Comparison of ENCODE assay signal across 1 cellular context in the genomic region with DNA sequence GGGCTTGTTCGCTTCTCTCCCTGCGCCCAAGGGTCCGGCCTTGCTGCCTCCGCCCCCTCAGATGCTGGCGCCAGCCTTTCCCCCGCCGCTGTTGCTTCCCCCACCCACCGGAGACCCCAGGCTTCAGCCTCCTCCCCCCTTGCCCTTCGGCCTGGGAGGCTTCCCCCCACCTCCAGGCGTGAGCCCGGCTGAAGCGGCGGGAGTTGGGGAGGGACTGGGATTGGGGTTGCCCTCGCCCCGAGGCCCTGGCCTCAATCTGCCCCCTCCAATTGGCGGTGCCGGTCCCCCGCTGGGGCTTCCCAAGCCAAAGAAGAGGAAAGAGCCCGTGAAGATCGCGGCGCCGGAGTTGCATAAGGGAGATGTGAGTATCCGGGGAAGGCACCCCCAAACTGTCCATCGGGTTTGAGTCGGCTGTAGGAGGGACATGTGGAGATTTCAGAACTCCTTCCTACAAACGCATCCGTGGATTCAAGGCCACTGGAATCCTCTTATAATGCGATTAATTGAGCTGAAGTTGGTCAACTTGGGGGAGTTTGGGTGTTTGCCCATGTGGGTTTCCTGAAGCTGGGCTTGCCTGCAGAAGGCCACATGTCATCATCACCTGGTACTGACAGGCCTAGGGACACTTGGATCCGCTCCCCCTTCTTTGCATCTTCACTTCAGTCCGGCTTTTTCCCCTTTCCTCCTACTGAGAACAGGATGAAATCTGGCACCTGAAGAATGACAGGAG.
TF ChIP-seq lines count a peak whose summit lies in the region.

No MANE protein-coding gene starts in this region.

TF ChIP-seq in liver, 16 proteins besides CTCF, POLR2A, EP300 and RAD21 (continued from another document):
- TF ChIP-seq, protein P1, sequence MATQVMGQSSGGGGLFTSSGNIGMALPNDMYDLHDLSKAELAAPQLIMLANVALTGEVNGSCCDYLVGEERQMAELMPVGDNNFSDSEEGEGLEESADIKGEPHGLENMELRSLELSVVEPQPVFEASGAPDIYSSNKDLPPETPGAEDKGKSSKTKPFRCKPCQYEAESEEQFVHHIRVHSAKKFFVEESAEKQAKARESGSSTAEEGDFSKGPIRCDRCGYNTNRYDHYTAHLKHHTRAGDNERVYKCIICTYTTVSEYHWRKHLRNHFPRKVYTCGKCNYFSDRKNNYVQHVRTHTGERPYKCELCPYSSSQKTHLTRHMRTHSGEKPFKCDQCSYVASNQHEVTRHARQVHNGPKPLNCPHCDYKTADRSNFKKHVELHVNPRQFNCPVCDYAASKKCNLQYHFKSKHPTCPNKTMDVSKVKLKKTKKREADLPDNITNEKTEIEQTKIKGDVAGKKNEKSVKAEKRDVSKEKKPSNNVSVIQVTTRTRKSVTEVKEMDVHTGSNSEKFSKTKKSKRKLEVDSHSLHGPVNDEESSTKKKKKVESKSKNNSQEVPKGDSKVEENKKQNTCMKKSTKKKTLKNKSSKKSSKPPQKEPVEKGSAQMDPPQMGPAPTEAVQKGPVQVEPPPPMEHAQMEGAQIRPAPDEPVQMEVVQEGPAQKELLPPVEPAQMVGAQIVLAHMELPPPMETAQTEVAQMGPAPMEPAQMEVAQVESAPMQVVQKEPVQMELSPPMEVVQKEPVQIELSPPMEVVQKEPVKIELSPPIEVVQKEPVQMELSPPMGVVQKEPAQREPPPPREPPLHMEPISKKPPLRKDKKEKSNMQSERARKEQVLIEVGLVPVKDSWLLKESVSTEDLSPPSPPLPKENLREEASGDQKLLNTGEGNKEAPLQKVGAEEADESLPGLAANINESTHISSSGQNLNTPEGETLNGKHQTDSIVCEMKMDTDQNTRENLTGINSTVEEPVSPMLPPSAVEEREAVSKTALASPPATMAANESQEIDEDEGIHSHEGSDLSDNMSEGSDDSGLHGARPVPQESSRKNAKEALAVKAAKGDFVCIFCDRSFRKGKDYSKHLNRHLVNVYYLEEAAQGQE (IDR thresholded peaks at IDR 0.05): no peak
